8 cellular contexts compared by ENCODE assay signal in genomic region chr4:185634066-185634652, GRCh38.
DNase-seq lines count a peak whose midpoint lies in the region; ATAC-seq, FAIRE-seq and TF ChIP-seq lines count a peak whose summit lies in the region.

No MANE protein-coding gene starts in this region.

- H3K4me2 ChIP-seq in GM23338: no peak overlapping the region

- CTCF ChIA-PET in AG04450 (lab: Charles Lee): interaction anchor here (2.4 kb wide), 1 partner anchor 387 kb away, joined by 10 read pairs; no protein-coding TSS in a partner anchor

- no peaks in the 10 kb centered on the region for H3K9me2 ChIP-seq in GM23338 (ENCODE audit: insufficient read depth)

- H4K20me1 ChIP-seq in GM23338 (replicated peaks; ENCODE audit: insufficient read depth): no peaks in the 10 kb centered on the region

- no peak overlapping the region for H3K27ac ChIP-seq in AG04450 (ENCODE audit: low read depth, low read length)
- no peak overlapping the region for H3K27ac ChIP-seq in GM23338 (ENCODE audit: low read depth)

- H3K36me3 ChIP-seq in GM23338 (ENCODE audit: insufficient read depth) (no peaks in the 10 kb centered on the region), kidney epithelial cell (ENCODE audit: control insufficient read depth, insufficient read depth, low read length) (no peaks in the 10 kb centered on the region)

- POLR2A ChIA-PET in AG04450 (lab: Yijun Ruan, JAX): no interaction called here

- no peak overlapping the region for H2AFZ ChIP-seq in GM23338

- H3F3A ChIP-seq in GM23338 (replicated peaks; ENCODE audit: low read depth): no peaks in the 10 kb centered on the region

- peak; percentile 72 for FAIRE-seq in TTC549 (lab: Jason Lieb, UNC)

- peaks cover 3% of the 10 kb centered on the region; the same call in 1 of the 2 replicates for H3K4me1 ChIP-seq in GM23338 (ENCODE audit: insufficient read depth)

- peaks cover 2% of the 10 kb centered on the region; the same call in 1 of the 3 replicates for H3K4me1 Mint-ChIP-seq in GM23338

- H3K27me3 ChIP-seq in AG04450 (ENCODE audit: control insufficient read depth, insufficient read depth, low read length) (peaks cover 8% of the 10 kb centered on the region), GM23338 (ENCODE audit: insufficient read depth) (no peaks in the 10 kb centered on the region), kidney epithelial cell (ENCODE audit: control insufficient read depth, insufficient read depth, low read length) (peaks cover 2% of the 10 kb centered on the region)

- no peaks in the 10 kb centered on the region for H3K27me3 Mint-ChIP-seq in GM23338 (ENCODE audit: insufficient read depth, low read depth, poor library complexity)

- H3K4me3 Mint-ChIP-seq in GM23338: no peak overlapping the region

- DNase-seq in AG04450 (ENCODE audit: low read depth, low spot score): no peak
- peak; percentile 74 for DNase-seq in GM23338 (ENCODE audit: low spot score)
- no peak for DNase-seq in kidney epithelial cell (ENCODE audit: low read depth)
- DNase-seq in hypothalamus (lab: John Stamatoyannopoulos, UW): no peak
- no peak for DNase-seq in Ammon's horn (ENCODE audit: low spot score)
- DNase-seq in activated gamma-delta T cell treated with Interleukin-2 at 50 U/mL for 16 hours: no peak

- H3K4me3 ChIP-seq in AG04450 (ENCODE audit: low read depth, low read length) (no peak overlapping the region), GM23338 (no peak overlapping the region), kidney epithelial cell (ENCODE audit: low read depth, low read length) (no peak overlapping the region)

- no peaks in the 10 kb centered on the region for H3K9me3 ChIP-seq in AG04450 (ENCODE audit: control insufficient read depth, insufficient read depth, low read length)

- H3K79me2 ChIP-seq in GM23338 (replicated peaks; ENCODE audit: insufficient read depth): no peaks in the 10 kb centered on the region

- peaks cover 6% of the 10 kb centered on the region; the same call in 2 of the 3 replicates for H3K9me3 Mint-ChIP-seq in GM23338

- TF ChIP-seq CTCF in AG04450 (IDR thresholded peaks at IDR 0.05; ENCODE audit: low read depth, low read length): peak; percentile 33; the same call in 1 of the 2 replicates
- TF ChIP-seq CTCF in GM23338 (conservative IDR thresholded peaks at IDR 0.05; ENCODE audit: low read depth in 2 of 2): peak; percentile 75 to 94
- peak; percentile 44 for TF ChIP-seq CTCF in kidney epithelial cell (IDR thresholded peaks at IDR 0.05; ENCODE audit: insufficient read depth, low read length, poor library complexity, severe bottlenecking)

- no peak overlapping the region for H3K27ac Mint-ChIP-seq in GM23338

- ATAC-seq in GM23338 (no peak), HG03460 (IDR thresholded peaks at IDR 0.05; ENCODE audit: unreplicated experiment) (no peak)

- peaks cover 3% of the 10 kb centered on the region; the same call in 2 of the 3 replicates for H3K36me3 Mint-ChIP-seq in GM23338 (ENCODE audit: low read depth)

TF ChIP-seq in GM23338, 12 proteins besides CTCF, POLR2A, EP300 and RAD21 (continues in another document):
- no peak for TF ChIP-seq STAT1 (IDR thresholded peaks at IDR 0.05; ENCODE audit: unreplicated experiment)
- TF ChIP-seq, protein P1, sequence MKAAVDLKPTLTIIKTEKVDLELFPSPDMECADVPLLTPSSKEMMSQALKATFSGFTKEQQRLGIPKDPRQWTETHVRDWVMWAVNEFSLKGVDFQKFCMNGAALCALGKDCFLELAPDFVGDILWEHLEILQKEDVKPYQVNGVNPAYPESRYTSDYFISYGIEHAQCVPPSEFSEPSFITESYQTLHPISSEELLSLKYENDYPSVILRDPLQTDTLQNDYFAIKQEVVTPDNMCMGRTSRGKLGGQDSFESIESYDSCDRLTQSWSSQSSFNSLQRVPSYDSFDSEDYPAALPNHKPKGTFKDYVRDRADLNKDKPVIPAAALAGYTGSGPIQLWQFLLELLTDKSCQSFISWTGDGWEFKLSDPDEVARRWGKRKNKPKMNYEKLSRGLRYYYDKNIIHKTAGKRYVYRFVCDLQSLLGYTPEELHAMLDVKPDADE (IDR thresholded peaks at IDR 0.05): no peak
- TF ChIP-seq ZNF331 (CRISPR knock-in tag; IDR thresholded peaks at IDR 0.05; ENCODE audit: low read depth): no peak
- no peak for TF ChIP-seq CREB1 (CRISPR knock-in tag; IDR thresholded peaks at IDR 0.05; ENCODE audit: low read depth)
- no peak for TF ChIP-seq ZNF462 (CRISPR knock-in tag; IDR thresholded peaks at IDR 0.05)
- TF ChIP-seq JUNB (IDR thresholded peaks at IDR 0.05; ENCODE audit: unreplicated experiment): no peak
- TF ChIP-seq, protein P2, sequence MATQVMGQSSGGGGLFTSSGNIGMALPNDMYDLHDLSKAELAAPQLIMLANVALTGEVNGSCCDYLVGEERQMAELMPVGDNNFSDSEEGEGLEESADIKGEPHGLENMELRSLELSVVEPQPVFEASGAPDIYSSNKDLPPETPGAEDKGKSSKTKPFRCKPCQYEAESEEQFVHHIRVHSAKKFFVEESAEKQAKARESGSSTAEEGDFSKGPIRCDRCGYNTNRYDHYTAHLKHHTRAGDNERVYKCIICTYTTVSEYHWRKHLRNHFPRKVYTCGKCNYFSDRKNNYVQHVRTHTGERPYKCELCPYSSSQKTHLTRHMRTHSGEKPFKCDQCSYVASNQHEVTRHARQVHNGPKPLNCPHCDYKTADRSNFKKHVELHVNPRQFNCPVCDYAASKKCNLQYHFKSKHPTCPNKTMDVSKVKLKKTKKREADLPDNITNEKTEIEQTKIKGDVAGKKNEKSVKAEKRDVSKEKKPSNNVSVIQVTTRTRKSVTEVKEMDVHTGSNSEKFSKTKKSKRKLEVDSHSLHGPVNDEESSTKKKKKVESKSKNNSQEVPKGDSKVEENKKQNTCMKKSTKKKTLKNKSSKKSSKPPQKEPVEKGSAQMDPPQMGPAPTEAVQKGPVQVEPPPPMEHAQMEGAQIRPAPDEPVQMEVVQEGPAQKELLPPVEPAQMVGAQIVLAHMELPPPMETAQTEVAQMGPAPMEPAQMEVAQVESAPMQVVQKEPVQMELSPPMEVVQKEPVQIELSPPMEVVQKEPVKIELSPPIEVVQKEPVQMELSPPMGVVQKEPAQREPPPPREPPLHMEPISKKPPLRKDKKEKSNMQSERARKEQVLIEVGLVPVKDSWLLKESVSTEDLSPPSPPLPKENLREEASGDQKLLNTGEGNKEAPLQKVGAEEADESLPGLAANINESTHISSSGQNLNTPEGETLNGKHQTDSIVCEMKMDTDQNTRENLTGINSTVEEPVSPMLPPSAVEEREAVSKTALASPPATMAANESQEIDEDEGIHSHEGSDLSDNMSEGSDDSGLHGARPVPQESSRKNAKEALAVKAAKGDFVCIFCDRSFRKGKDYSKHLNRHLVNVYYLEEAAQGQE (IDR thresholded peaks at IDR 0.05; ENCODE audit: unreplicated experiment): no peak

Comparison
In these comparisons a context has a peak if more than half of its experiments do, and no peak if none do; other contexts are left out.
1. CTCF ChIP-seq: peak in every context shown above with its lines; median percentile 84 in GM23338; 44 in kidney epithelial cell; 33 in AG04450.